Comparison of ENCODE assay signal across 15 cellular contexts in the genomic region with DNA sequence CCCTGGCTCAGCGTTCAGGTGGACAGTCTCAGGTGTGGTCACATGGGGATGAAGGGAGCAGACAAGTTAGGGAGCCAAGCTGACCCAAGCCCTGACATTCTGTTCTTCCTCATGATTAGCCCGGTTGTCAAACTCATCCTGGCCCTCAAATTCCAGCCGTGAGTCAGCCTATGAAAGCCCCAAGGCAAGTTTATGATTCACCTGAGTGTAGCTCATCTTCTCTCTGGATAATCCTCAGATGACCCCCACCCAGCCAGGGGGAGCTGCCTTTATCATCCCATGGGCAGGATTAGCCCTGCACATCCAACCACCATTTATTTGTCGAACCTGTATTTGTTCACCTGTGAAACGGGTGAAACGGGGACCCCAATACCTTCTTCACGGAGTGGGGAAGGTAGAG.
DNase-seq lines count a peak whose midpoint lies in the region; TF ChIP-seq lines count a peak whose summit lies in the region.
"Had no signal": no experiment of that assay in that cellular context is flagged by ENCODE, and none has a peak within 500 bp of the region (broad histone marks: within the 10 kb centered on the region; RNA-seq: fewer than 3 reads in every experiment).

No MANE protein-coding gene starts in this region.

- in situ Hi-C loops in mammary epithelial cell (cut with MboI; ENCODE audit: low sequenced_read_pairs in 2 of 2), result no loop called here

- H3K27me3 ChIP-seq in breast epithelium (no peaks in the 10 kb centered on the region), mammary epithelial cell (ENCODE audit: insufficient read depth, low read length) (no peaks in the 10 kb centered on the region), prostate gland (replicated peaks; ENCODE audit: insufficient read depth) (no peaks in the 10 kb centered on the region)

- CTCF ChIA-PET in MCF 10A (lab: Yijun Ruan, JAX) (interaction anchor here (0.6 to 3.2 kb wide), 7 partner anchors 8 to 1442 kb away, joined by 3 to 23 read pairs (median 3); no protein-coding TSS in a partner anchor), mammary epithelial cell (lab: Charles Lee; ENCODE audit: low non-redundant PET) (no interaction called here)

- no peaks in the 10 kb centered on the region for H3K9me3 Mint-ChIP-seq in MCF 10A (ENCODE audit: unreplicated experiment)

- H4K20me1 ChIP-seq in mammary epithelial cell (ENCODE audit: insufficient read depth, low read length), result no peaks in the 10 kb centered on the region

- no peak overlapping the region for H3K9ac ChIP-seq in mammary epithelial cell (ENCODE audit: insufficient read depth, low read length)

- peak; percentile 45 for DNase-seq in MCF 10A (ENCODE audit: unreplicated experiment)
- DNase-seq in breast epithelium (ENCODE audit: low spot score in 2 of 2), result no peak
- peak; percentile 39 for DNase-seq in mammary epithelial cell
- peak; percentile 59 for DNase-seq in islet precursor cell
- DNase-seq in prostate gland (ENCODE audit: low spot score), result no peak
- no peak for DNase-seq in lower leg skin (ENCODE audit: low spot score in 2 of 2)
- no peak for DNase-seq in erythroblast (lab: John Stamatoyannopoulos, UW)
- DNase-seq: CD8-positive, alpha-beta T cell; COR-L47; DMS153; DMS79 treated with DMSO at 0.1 percent for 48 hours; EL; GDM1 had no signal

- H2AFZ ChIP-seq in mammary epithelial cell (ENCODE audit: low read depth, low read length), result no peak overlapping the region

- no peaks in the 10 kb centered on the region for H3K79me2 ChIP-seq in mammary epithelial cell (ENCODE audit: insufficient read depth, low read length)

- TF ChIP-seq POLR2A in breast epithelium (IDR thresholded peaks at IDR 0.05), result no peak
- TF ChIP-seq POLR2A in prostate gland (IDR thresholded peaks at IDR 0.05), result no peak
- no peak for TF ChIP-seq POLR2A in lower leg skin (IDR thresholded peaks at IDR 0.05)
- no peak for TF ChIP-seq POLR2A in erythroblast (IDR thresholded peaks at IDR 0.05; ENCODE audit: low read length)

- TF ChIP-seq CTCF in MCF 10A (IDR thresholded peaks at IDR 0.05; ENCODE audit: unreplicated experiment) (no peak), breast epithelium (IDR thresholded peaks at IDR 0.05) (no peak), mammary epithelial cell (conservative IDR thresholded peaks at IDR 0.05 in 1 of 2, IDR thresholded peaks at IDR 0.05 in 1 of 2; ENCODE audit: extremely low read depth in 1 of 2, insufficient read depth in 1 of 2, low read depth in 1 of 2, low read length in 2 of 2) (no peak), prostate gland (IDR thresholded peaks at IDR 0.05) (no peak), lower leg skin (IDR thresholded peaks at IDR 0.05) (no peak)

- intact Hi-C loops in MCF 10A (cut with micrococcal nuclease), result no loop called here
- intact Hi-C loops in breast epithelium (cut with DNase I; ENCODE audit: low total_unique reads), result no loop called here
- intact Hi-C loops in mammary epithelial cell (cut with micrococcal nuclease), result no loop called here
- intact Hi-C loops in prostate gland (cut with DNase I), result no loop called here
- intact Hi-C loops in lower leg skin (cut with DNase I; ENCODE audit: low total_unique reads), result no loop called here

- H3K27me3 Mint-ChIP-seq in MCF 10A (ENCODE audit: insufficient read depth, unreplicated experiment), result peaks cover 12% of the 10 kb centered on the region

- WGBS in mammary epithelial cell (ENCODE audit: low coverage, missing lambda C conversion rate), result 64% methylated on average over 7 of the region's 7 CpGs
- WGBS in prostate gland, result 86% methylated on average over 7 of the region's 7 CpGs
- 80 to 83% methylated on average over 7 of the region's 7 CpGs for WGBS in lower leg skin, 2 donors

- H3K27ac ChIP-seq in breast epithelium (no peak overlapping the region), mammary epithelial cell (ENCODE audit: insufficient read depth, low read depth, low read length) (no peak overlapping the region), prostate gland (no peak overlapping the region)
- H3K27ac ChIP-seq: 22Rv1 had no signal

- dilution Hi-C loops in mammary epithelial cell (cut with HindIII; ENCODE audit: low sequenced_read_pairs), result no loop called here

- no peak overlapping the region for H3K4me3 Mint-ChIP-seq in MCF 10A (ENCODE audit: unreplicated experiment)
- H3K4me3 Mint-ChIP-seq: CD14-positive monocyte; CD8-positive, alpha-beta T cell had no signal

- H3K4me2 ChIP-seq in mammary epithelial cell (ENCODE audit: insufficient read depth, low read depth, low read length), result no peak overlapping the region

- no peaks in the 10 kb centered on the region for H3K36me3 Mint-ChIP-seq in MCF 10A (ENCODE audit: insufficient read depth, unreplicated experiment)
- H3K36me3 Mint-ChIP-seq: CD14-positive monocyte; CD8-positive, alpha-beta T cell had no signal

- H3K4me3 ChIP-seq in breast epithelium (no peak overlapping the region), mammary epithelial cell (replicated peaks in 1 of 3; ENCODE audit: insufficient read depth in 1 of 3, low read depth in 2 of 3, low read length in 3 of 3) (no peak overlapping the region), prostate gland (no peak overlapping the region), lower leg skin (ENCODE audit: low read depth, poor library complexity, severe bottlenecking) (no peak overlapping the region)

- H3K4me1 Mint-ChIP-seq in MCF 10A (ENCODE audit: insufficient read depth, unreplicated experiment), result peaks cover 6% of the 10 kb centered on the region
- H3K4me1 Mint-ChIP-seq: CD14-positive monocyte had no signal

- H3K9me3 ChIP-seq in breast epithelium (no peaks in the 10 kb centered on the region), mammary epithelial cell (replicated peaks; ENCODE audit: insufficient read depth, low read length) (no peaks in the 10 kb centered on the region), prostate gland (no peaks in the 10 kb centered on the region)

- no peaks in the 10 kb centered on the region for H3K36me3 ChIP-seq in breast epithelium
- H3K36me3 ChIP-seq in mammary epithelial cell (ENCODE audit: insufficient read depth, low read length), result no peaks in the 10 kb centered on the region
- H3K36me3 ChIP-seq in prostate gland, result no peaks in the 10 kb centered on the region

- POLR2A ChIA-PET in MCF 10A (lab: Yijun Ruan, JAX), result interaction anchor here (0.5 kb wide), 1 partner anchor 494 kb away, joined by 3 read pairs; no protein-coding TSS in a partner anchor

- H3K27ac Mint-ChIP-seq in MCF 10A (ENCODE audit: low read depth, unreplicated experiment), result no peak overlapping the region
- H3K27ac Mint-ChIP-seq: CD14-positive monocyte; CD8-positive, alpha-beta T cell had no signal

- no TSS peak for BruUV-seq in MCF 10A (replicated peaks; lab: Mats Ljungman, UMichigan)
- BruUV-seq in mammary epithelial cell (replicated peaks; lab: Mats Ljungman, UMichigan), result no TSS peak

- H3K4me1 ChIP-seq in breast epithelium (no peaks in the 10 kb centered on the region), mammary epithelial cell (ENCODE audit: insufficient read depth, low read length) (no peaks in the 10 kb centered on the region), prostate gland (replicated peaks) (no peaks in the 10 kb centered on the region)

Comparison
In these comparisons a context has a peak if more than half of its experiments do, and no peak if none do; other contexts are left out.
1. DNase-seq: peak in MCF 10A (single experiment), mammary epithelial cell (single experiment) and islet precursor cell (single experiment); none in breast epithelium (0 of 2), prostate gland (single experiment), lower leg skin (0 of 2) and erythroblast (0 of 2).